Comparison of ENCODE assay signal across 8 cellular contexts in the genomic region with DNA sequence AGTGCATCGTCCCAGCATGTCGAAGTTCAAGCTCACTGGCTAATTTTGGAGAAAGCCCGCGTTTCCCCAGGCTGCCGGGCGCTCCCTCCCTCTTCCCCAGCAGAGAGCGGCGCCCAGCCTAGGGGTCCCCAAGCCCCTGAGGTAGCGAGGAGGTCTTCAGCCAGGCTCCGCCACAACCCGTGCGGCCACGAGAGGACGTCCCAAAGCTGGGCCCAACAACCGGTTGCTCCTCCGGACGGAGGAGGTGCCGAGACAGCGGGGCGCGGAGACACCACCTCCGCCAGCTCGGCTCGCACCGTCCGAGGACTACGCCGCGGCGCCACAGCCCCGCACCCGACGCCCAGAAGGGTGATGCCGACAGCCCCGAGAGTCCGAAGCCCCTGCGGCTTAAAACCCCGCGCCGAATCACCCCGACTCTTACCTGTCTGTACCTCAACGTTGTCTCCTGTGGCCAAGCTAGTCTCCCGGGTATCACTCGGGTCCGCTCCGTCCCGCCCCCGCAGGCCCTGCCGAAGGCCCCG. TPM values are rescaled to one million over a fixed set of nuclear protein-coding genes. Genes with fewer than 3 reads are reported as not detected.
A peak's percentile ranks its signal among the peaks of the same experiment; 100 is the strongest.
DNase-seq lines count a peak whose midpoint lies in the region; ATAC-seq and TF ChIP-seq lines count a peak whose summit lies in the region.

A gene with protein sequence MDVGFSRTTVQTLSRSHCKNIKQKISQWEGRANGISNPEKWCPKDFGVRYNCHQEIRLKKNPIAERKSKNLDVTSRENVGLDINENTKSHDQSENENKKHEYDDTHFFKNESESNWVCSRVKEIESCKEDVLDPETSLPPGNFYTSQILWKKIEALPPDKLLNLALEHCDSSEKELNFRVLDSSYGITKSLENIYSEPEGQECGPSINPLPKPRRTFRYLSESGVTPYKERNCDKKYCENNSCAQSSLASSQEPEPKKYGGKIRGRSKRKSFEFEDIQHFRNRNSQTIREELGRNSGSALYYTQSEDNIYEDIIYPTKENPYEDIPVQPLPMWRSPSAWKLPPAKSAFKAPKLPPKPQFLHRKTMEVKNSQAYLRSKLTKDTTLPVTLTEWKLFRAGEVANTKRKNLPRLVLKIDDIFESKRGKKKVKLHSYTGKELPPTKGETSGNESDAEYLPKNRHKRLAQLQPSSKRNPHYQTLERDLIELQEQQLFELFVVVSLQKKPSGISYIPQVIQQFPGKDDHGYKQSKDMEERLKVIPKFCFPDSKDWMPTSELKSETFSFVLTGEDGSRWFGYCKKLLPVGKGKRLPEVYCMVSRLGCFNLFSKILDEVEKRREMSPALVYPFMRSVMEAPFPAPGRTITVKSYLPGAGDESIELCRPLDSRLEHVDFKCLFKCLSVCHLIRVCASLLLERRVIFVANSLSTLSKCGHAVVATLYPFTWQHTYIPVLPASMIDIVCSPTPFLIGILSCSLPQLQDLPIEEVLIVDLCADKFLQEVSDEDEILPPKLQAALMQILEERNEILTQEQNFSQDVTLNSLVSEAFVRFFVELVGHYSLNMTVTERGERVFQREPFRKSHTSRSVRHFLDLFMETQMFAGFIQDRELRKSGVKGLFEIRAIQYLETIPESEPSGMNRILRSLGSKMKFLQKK (minus strand): TSS at position 488 of the 521 bp plus-strand sequence. CDS start 44,065 bp downstream, outside the sequence.

- ATAC-seq in GM21367 (IDR thresholded peaks at IDR 0.05; ENCODE audit: unreplicated experiment) = peak; percentile 44
- peak; percentile 25 for ATAC-seq in HG03558 (IDR thresholded peaks at IDR 0.05; ENCODE audit: extremely low read depth, unreplicated experiment)
- ATAC-seq in left colon = peak; percentile 64
- ATAC-seq in thoracic aorta (ENCODE audit: insufficient number of reproducible peaks, low FRiP score, low read depth) = peak; percentile 33

- H3K9me3 ChIP-seq in thoracic aorta = no peaks in the 10 kb centered on the region

- TF ChIP-seq CTCF in astrocyte of the cerebellum (IDR thresholded peaks at IDR 0.05; ENCODE audit: low read depth, low read length, missing control alignments) = no peak
- TF ChIP-seq CTCF in thoracic aorta (IDR thresholded peaks at IDR 0.05) = no peak

- H3K27ac ChIP-seq in thoracic aorta = peak within 1 kb of the TSS; percentile 46 to 80

- no peaks in the 10 kb centered on the region for H3K4me1 ChIP-seq in thoracic aorta (ENCODE audit: control insufficient read depth in 1 of 2, low read depth in 2 of 2)

- in situ Hi-C loops in astrocyte of the cerebellum (cut with HindIII; ENCODE audit: low sequenced_read_pairs) = loop anchor here (10.0 kb wide), 1 partner anchor 65 kb away; no protein-coding TSS in a partner anchor

- H3K4me3 ChIP-seq in astrocyte of the cerebellum (ENCODE audit: low read depth, low read length) (peak within 1 kb of the TSS; percentile 67), thoracic aorta (peak within 1 kb of the TSS; percentile 83)

- intact Hi-C loops in left colon (cut with DNase I, micrococcal nuclease) = no loop called here

- no peaks in the 10 kb centered on the region for H3K27me3 ChIP-seq in thoracic aorta (replicated peaks; ENCODE audit: insufficient read depth)

- DNase-seq in GM04503 (ENCODE audit: low read depth) (peak; percentile 10), astrocyte of the cerebellum (ENCODE audit: low read depth) (no peak), left colon (no peak), thoracic aorta (ENCODE audit: low spot score) (no peak), islet precursor cell (no peak), NCI-H2171 treated with DMSO at 0.1 percent for 48 hours (lab: John Stamatoyannopoulos, UW) (no peak)

- no peaks in the 10 kb centered on the region for H3K36me3 ChIP-seq in thoracic aorta

RNA-seq across cellular contexts. Expression of the gene that starts here (rescaled TPM):
- total RNA-seq in left colon (1 to 10 TPM in 1 of 2 donors, under 1 TPM in 1; 0.64 to 1.3 TPM), thoracic aorta (1 to 10 TPM; 2.0 to 6.0 TPM)
